ENCODE assay signal across 1 cellular context in the genomic region with DNA sequence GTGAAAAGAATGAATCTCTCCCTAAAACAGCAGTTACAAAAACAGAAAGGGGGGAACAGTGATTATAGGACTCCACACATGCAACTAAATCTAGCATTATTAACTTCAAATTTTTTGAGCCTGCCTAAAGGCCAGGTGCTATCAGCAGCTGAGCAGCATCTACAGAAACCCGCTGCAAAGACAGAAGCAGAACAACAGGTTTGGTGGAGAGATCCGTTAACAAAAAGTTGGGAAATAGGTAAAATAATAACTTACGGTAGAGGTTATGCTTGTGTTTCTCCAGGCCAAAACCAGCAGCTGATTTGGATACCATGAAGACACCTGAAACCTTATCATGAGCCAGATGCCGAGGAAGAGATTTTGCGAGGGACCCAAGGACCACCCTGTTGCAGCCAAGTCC.
TF ChIP-seq lines count a peak whose summit lies in the region.

No MANE protein-coding gene starts in this region.

TF ChIP-seq in HepG2, 621 proteins besides CTCF, POLR2A, EP300 and RAD21 (continued from another document):
- TF ChIP-seq JDP2 (CRISPR knock-in tag; IDR thresholded peaks at IDR 0.05; ENCODE audit: borderline replicate concordance) (no peak), ZNF12 (CRISPR knock-in tag; IDR thresholded peaks at IDR 0.05) (no peak), MIER3 (CRISPR knock-in tag; IDR thresholded peaks at IDR 0.05; ENCODE audit: borderline replicate concordance) (no peak), ZNF674 (CRISPR knock-in tag; IDR thresholded peaks at IDR 0.05; ENCODE audit: low read depth) (no peak), ZNF543 (CRISPR knock-in tag; IDR thresholded peaks at IDR 0.05) (no peak), RNF2 (conservative IDR thresholded peaks at IDR 0.05; ENCODE audit: low read depth) (no peak), ZNF605 (CRISPR knock-in tag; IDR thresholded peaks at IDR 0.05) (no peak), PLRG1 (conservative IDR thresholded peaks at IDR 0.05) (no peak), HNRNPL (IDR thresholded peaks at IDR 0.05; ENCODE audit: low read depth, low read length) (no peak), NPAS2 (CRISPR knock-in tag; IDR thresholded peaks at IDR 0.05; ENCODE audit: borderline replicate concordance) (no peak), HOXA3 (CRISPR knock-in tag; IDR thresholded peaks at IDR 0.05) (no peak), MIXL1 (CRISPR knock-in tag; IDR thresholded peaks at IDR 0.05) (no peak), ZNF713 (CRISPR knock-in tag; IDR thresholded peaks at IDR 0.05) (no peak), TARDBP (CRISPR knock-in tag; IDR thresholded peaks at IDR 0.05) (no peak), ZNF503 (CRISPR knock-in tag; IDR thresholded peaks at IDR 0.05) (no peak)
- TF ChIP-seq, protein P1, sequence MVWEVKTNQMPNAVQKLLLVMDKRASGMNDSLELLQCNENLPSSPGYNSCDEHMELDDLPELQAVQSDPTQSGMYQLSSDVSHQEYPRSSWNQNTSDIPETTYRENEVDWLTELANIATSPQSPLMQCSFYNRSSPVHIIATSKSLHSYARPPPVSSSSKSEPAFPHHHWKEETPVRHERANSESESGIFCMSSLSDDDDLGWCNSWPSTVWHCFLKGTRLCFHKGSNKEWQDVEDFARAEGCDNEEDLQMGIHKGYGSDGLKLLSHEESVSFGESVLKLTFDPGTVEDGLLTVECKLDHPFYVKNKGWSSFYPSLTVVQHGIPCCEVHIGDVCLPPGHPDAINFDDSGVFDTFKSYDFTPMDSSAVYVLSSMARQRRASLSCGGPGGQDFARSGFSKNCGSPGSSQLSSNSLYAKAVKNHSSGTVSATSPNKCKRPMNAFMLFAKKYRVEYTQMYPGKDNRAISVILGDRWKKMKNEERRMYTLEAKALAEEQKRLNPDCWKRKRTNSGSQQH (CRISPR knock-in tag; IDR thresholded peaks at IDR 0.05; ENCODE audit: low read depth): no peak
